6 cellular contexts compared by ENCODE assay signal in the genomic region with DNA sequence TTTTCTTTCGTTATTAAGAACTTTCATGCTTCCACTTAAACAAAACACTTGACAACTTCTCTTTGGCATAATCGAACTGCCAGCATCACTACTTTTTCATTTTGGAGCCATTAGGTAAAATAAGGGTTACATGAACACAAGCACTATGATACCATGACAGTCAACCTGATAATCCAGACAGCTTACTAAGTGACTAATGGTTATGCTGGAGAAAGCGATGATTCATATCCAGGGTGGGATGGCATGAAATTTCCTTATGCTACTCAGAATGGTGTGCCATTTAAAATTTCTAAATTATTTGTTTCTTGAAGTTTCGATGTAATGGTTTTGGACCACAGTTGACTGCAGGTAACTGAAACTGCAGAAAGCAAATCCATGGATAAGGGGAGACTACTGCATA. TPM values are rescaled to one million over a fixed set of nuclear protein-coding genes. Genes with fewer than 3 reads are reported as not detected.
"Had no signal": no experiment of that assay in that cellular context is flagged by ENCODE, and none has a peak within 500 bp of the region (broad histone marks: within the 10 kb centered on the region; RNA-seq: fewer than 3 reads in every experiment).

No MANE protein-coding gene starts in this region.

RNA-seq across cellular contexts. Expression of a gene that starts 15.6 kb away (rescaled TPM):
- total RNA-seq: chondrocyte, endodermal cell, heart left ventricle, neural crest cell, osteocyte, thoracic aorta had no signal
